In genomic region chr6:83593395-83593785, GRCh38 we compare ENCODE assay signal across 21 cellular contexts.
"Had no signal": no experiment of that assay in that cellular context is flagged by ENCODE, and none has a peak within 500 bp of the region (broad histone marks: within the 10 kb centered on the region; RNA-seq: fewer than 3 reads in every experiment).

No MANE protein-coding gene starts in this region.

- H3K36me3 ChIP-seq: esophagus squamous epithelium, left ventricle myocardium inferior, tibial nerve had no signal

- DNase-seq: activated CD4-positive, CD25-positive, alpha-beta regulatory T cell; activated CD8-positive, alpha-beta T cell treated with anti-CD3 and anti-CD28 coated beads for 36 hours; activated naive CD4-positive, alpha-beta T cell treated with Interleukin-2 at 50 U/mL for 16 hours; activated naive CD8-positive, alpha-beta T cell treated with anti-CD3 and anti-CD28 coated beads, Interleukin-2, amount 10 ng/mL, durations not matched to agents 7 days and 5 days; activated T-cell treated with anti-CD3 and anti-CD28 coated beads, Interleukin-2, amount 50 U/mL, for 1 hour; amygdala; caudate nucleus; effector memory CD8-positive, alpha-beta T cell; esophagus squamous epithelium; immature natural killer cell; left ventricle myocardium inferior; nephron progenitor cell; nucleus accumbens; stimulated activated CD8-positive, alpha-beta memory T cell treated with anti-CD3 and anti-CD28 coated beads, Interleukin-4, amount 100 ng/mL, for 48 hours; stimulated activated naive CD8-positive, alpha-beta T cell treated with anti-CD3 and anti-CD28 coated beads, Interleukin-15, Interleukin-2, amounts not matched to agents 100 U/mL and 50 U/mL, for 24 hours; substantia nigra; uterus had no signal

- H3K4me1 Mint-ChIP-seq: activated naive CD8-positive, alpha-beta T cell treated with anti-CD3 and anti-CD28 coated beads, Interleukin-2, amount 10 ng/mL, durations not matched to agents 7 days and 5 days; immature natural killer cell; nephron progenitor cell had no signal

- H3K9me3 Mint-ChIP-seq: activated CD4-positive, alpha-beta T cell treated with anti-CD3 and anti-CD28 coated beads, Interleukin-2, amount 10 ng/mL, durations not matched to agents 24 days and 14 days; activated CD8-positive, alpha-beta T cell treated with anti-CD3 and anti-CD28 coated beads for 36 hours; activated naive CD8-positive, alpha-beta T cell treated with anti-CD3 and anti-CD28 coated beads, Interleukin-2, amount 10 ng/mL, durations not matched to agents 7 days and 5 days; activated T-helper 2 cell treated with anti-CD3 and anti-CD28 coated beads, Interferon-gamma antibody, Interleukin-2, Interleukin-4, amounts not matched to agents 10 μg/mL and 5 μg/mL and 100 μg/mL, durations not matched to agents 14 hours and 24 hours and 36 hours; effector memory CD8-positive, alpha-beta T cell; nephron progenitor cell had no signal

- H3K4me3 Mint-ChIP-seq: activated CD4-positive, alpha-beta T cell treated with anti-CD3 and anti-CD28 coated beads, Interleukin-2, amount 10 ng/mL, durations not matched to agents 24 days and 14 days; activated CD8-positive, alpha-beta T cell treated with anti-CD3 and anti-CD28 coated beads for 36 hours; activated naive CD8-positive, alpha-beta T cell treated with anti-CD3 and anti-CD28 coated beads, Interleukin-2, amount 10 ng/mL, durations not matched to agents 7 days and 5 days; nephron progenitor cell had no signal

- H3K27me3 Mint-ChIP-seq: activated CD4-positive, alpha-beta T cell treated with anti-CD3 and anti-CD28 coated beads, Interleukin-2, amount 10 ng/mL, durations not matched to agents 24 days and 14 days; effector memory CD8-positive, alpha-beta T cell had no signal

- H3K27ac Mint-ChIP-seq: activated CD4-positive, alpha-beta T cell treated with anti-CD3 and anti-CD28 coated beads, Interleukin-2, amount 10 ng/mL, durations not matched to agents 24 days and 14 days; activated CD8-positive, alpha-beta T cell treated with anti-CD3 and anti-CD28 coated beads for 36 hours; activated naive CD8-positive, alpha-beta T cell treated with anti-CD3 and anti-CD28 coated beads, Interleukin-2, amount 10 ng/mL, durations not matched to agents 7 days and 5 days; activated T-helper 2 cell treated with anti-CD3 and anti-CD28 coated beads, Interferon-gamma antibody, Interleukin-2, Interleukin-4, amounts not matched to agents 10 μg/mL and 5 μg/mL and 100 μg/mL, durations not matched to agents 14 hours and 24 hours and 36 hours; effector memory CD8-positive, alpha-beta T cell; immature natural killer cell; nephron progenitor cell had no signal

- H3K27ac ChIP-seq: body of pancreas, esophagus squamous epithelium, left ventricle myocardium inferior, tibial nerve, uterus had no signal

- H3K9me3 ChIP-seq: body of pancreas, esophagus squamous epithelium, left ventricle myocardium inferior, tibial nerve, uterus had no signal

- H3K4me1 ChIP-seq: body of pancreas, esophagus squamous epithelium, left ventricle myocardium inferior, tibial nerve, uterus had no signal

- H3K36me3 Mint-ChIP-seq: activated naive CD8-positive, alpha-beta T cell treated with anti-CD3 and anti-CD28 coated beads, Interleukin-2, amount 10 ng/mL, durations not matched to agents 7 days and 5 days; immature natural killer cell had no signal

- H3K4me3 ChIP-seq: body of pancreas, esophagus squamous epithelium, left ventricle myocardium inferior, tibial nerve, uterus had no signal

- H3K27me3 ChIP-seq: body of pancreas, esophagus squamous epithelium, tibial nerve, uterus had no signal

- ATAC-seq: stimulated activated naive CD8-positive, alpha-beta T cell treated with anti-CD3 and anti-CD28 coated beads, Interleukin-15, Interleukin-2, amounts not matched to agents 100 U/mL and 50 U/mL, for 24 hours had no signal
